In genomic region chr6:31197559-31198305, GRCh38 we compare ENCODE assay signal across 8 cellular contexts. TPM values are rescaled to one million over a fixed set of nuclear protein-coding genes. Genes with fewer than 3 reads are reported as not detected.
DNase-seq lines count a peak whose midpoint lies in the region; ATAC-seq and TF ChIP-seq lines count a peak whose summit lies in the region.

No MANE protein-coding gene starts in this region.

- intact Hi-C loops in colonic mucosa (cut with DNase I), result loop anchor here (2.0 kb wide), 1 partner anchor 169 kb away; no protein-coding TSS in a partner anchor
- intact Hi-C loops in left lung (cut with DNase I), result loop anchor here (2.0 to 10.0 kb wide), 2 partner anchors 63 to 171 kb away; partner anchors contain the start of gene PSORS1C2 (in 1 of the 2)

- H3K27me3 ChIP-seq in colonic mucosa, result no peaks in the 10 kb centered on the region
- H3K27me3 ChIP-seq in left lung, result no peaks in the 10 kb centered on the region

- no peaks in the 10 kb centered on the region for H3K9me3 ChIP-seq in colonic mucosa
- no peaks in the 10 kb centered on the region for H3K9me3 ChIP-seq in left lung

- H3K36me3 ChIP-seq in colonic mucosa, result no peaks in the 10 kb centered on the region
- H3K36me3 ChIP-seq in left lung, result no peaks in the 10 kb centered on the region

- H3K4me3 ChIP-seq in colonic mucosa (peak overlapping the region; percentile 54), left lung (peak overlapping the region; percentile 51 to 68)

- TF ChIP-seq POLR2A in GM19099 (IDR thresholded peaks at IDR 0.05; ENCODE audit: extremely low read depth, insufficient read length, low read depth), result peak; percentile 87

- H3K9ac ChIP-seq in colonic mucosa (ENCODE audit: low read depth in 2 of 2, low read length in 2 of 2), result peak overlapping the region; percentile 81 to 91

- H3K27ac ChIP-seq in colonic mucosa (peak overlapping the region; percentile 99), left lung (peak overlapping the region; percentile 98 to 100)

- TF ChIP-seq CTCF in colonic mucosa (IDR thresholded peaks at IDR 0.05) (no peak), left lung (IDR thresholded peaks at IDR 0.05) (no peak)

- DNase-seq in AG20443 (ENCODE audit: low spot score) (peak; percentile 77), NCI-H526 (lab: John Stamatoyannopoulos, UW) (peak; percentile 83 to 98), colonic mucosa (peak; percentile 96), left lung (peak; percentile 96)
- DNase-seq in activated CD4-positive, alpha-beta T cell treated with anti-CD3 and anti-CD28 coated beads for 48 hours, result peak; percentile 96
- peak; percentile 91 for DNase-seq in stimulated activated CD4-positive, alpha-beta T cell treated with anti-CD3 and anti-CD28 coated beads, Interleukin-2, amount 100 ng/mL, for 4 hours (ENCODE audit: low read depth)

- peak; percentile 69 for ATAC-seq in HG03439 (IDR thresholded peaks at IDR 0.05; ENCODE audit: unreplicated experiment)
- peak; percentile 89 for ATAC-seq in left lung

- peaks cover 7% of the 10 kb centered on the region for H3K4me1 ChIP-seq in colonic mucosa
- peaks cover 0 to 76% of the 10 kb centered on the region in 2 donors for H3K4me1 ChIP-seq in left lung

RNA-seq across cellular contexts. Expression of gene POU5F1, which starts 27.2 kb away (rescaled TPM):
- total RNA-seq in colonic mucosa (1 to 10 TPM; 3.4 to 7.0 TPM), left lung (1 to 10 TPM; 1.9 TPM)

RNA-seq across cellular contexts. Expression of gene TCF19, which starts 39.3 kb away (rescaled TPM):
- total RNA-seq in colonic mucosa (10 to 100 TPM in 1 of 2 donors, 1 to 10 TPM in 1; 8.8 to 39.6 TPM), left lung (10 to 100 TPM; 16.7 to 18.0 TPM)

RNA-seq across cellular contexts. Expression of gene CCHCR1, which starts 40.1 kb away (rescaled TPM):
- total RNA-seq in colonic mucosa, result 10 to 100 TPM; 31.8 to 55.4 TPM
- 10 to 100 TPM; 18.9 to 22.1 TPM for total RNA-seq in left lung

RNA-seq across cellular contexts. Expression of gene PSORS1C2, which starts 58.9 kb away (rescaled TPM):
- total RNA-seq in colonic mucosa, result not detected
- not detected for total RNA-seq in left lung

Comparison
In these comparisons a context has a peak if more than half of its experiments do, and no peak if none do; other contexts are left out.
1. Peak in every context shown above with its lines: DNase-seq, ATAC-seq, H3K4me3 ChIP-seq and H3K27ac ChIP-seq.